ENCODE assay signal across 1 cellular context in the genomic region with DNA sequence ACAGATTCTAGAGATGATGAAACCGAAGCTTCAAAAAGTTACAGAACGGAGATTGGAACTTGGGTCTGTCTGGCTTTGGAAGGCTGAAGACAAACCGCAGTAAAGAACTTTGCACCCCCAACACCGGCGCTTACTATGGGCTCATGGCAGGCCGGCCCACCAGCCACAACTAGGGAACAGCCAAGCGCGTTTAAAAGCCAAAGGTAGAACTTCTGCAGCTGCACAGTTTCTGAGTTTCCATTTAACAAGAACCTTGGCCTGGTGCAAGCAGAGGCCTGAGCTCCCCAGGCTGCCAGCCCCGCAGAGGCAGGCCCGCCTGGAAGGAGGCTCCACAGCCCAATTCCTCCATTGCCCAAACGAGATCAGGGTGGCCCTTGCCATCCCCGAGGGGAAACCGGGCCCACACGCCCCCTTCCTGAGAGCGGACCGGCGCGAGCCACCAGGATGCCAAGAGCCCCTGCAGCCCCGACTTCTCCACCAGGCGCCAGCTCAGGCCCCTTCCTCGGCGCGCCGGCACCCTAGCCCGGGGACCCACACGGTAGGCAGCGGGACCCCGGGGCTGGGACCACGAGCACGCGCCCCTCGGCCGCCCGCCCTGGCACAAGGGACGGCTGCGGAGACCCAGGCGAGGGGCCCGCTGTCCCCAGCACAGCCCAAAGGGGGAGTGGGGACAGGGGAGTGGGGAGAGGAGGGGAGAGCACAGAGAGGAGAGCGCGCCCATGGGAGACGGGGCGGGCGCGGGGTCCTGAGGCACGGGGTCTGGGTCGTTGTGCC.
TF ChIP-seq lines count a peak whose summit lies in the region.

No MANE protein-coding gene starts in this region.

TF ChIP-seq in H1, 55 proteins besides CTCF, POLR2A, EP300 and RAD21:
- no peak for TF ChIP-seq EGR1 (IDR thresholded peaks at IDR 0.05; ENCODE audit: borderline replicate concordance, low read depth, low read length)
- TF ChIP-seq CBX8 (IDR thresholded peaks at IDR 0.05; ENCODE audit: borderline replicate concordance, low read depth, low read length), result no peak
- TF ChIP-seq CHD1 (IDR thresholded peaks at IDR 0.05; ENCODE audit: low read depth, low read length), result no peak
- TF ChIP-seq, protein P1, sequence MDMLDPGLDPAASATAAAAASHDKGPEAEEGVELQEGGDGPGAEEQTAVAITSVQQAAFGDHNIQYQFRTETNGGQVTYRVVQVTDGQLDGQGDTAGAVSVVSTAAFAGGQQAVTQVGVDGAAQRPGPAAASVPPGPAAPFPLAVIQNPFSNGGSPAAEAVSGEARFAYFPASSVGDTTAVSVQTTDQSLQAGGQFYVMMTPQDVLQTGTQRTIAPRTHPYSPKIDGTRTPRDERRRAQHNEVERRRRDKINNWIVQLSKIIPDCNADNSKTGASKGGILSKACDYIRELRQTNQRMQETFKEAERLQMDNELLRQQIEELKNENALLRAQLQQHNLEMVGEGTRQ (IDR thresholded peaks at IDR 0.05; ENCODE audit: low read length), result no peak
- no peak for TF ChIP-seq HDAC2 (IDR thresholded peaks at IDR 0.05; ENCODE audit: borderline replicate concordance in 1 of 2, low read depth in 2 of 2, low read length in 2 of 2)
- TF ChIP-seq CREB1 (IDR thresholded peaks at IDR 0.05), result no peak
TF ChIP-seq in H1: peak in this region for 0.
